Comparison of ENCODE assay signal across 3 cellular contexts in genomic region chr3:14534379-14535191, GRCh38.
TF ChIP-seq lines count a peak whose summit lies in the region.

No MANE protein-coding gene starts in this region.

TF ChIP-seq in GM23338, 12 proteins besides CTCF, POLR2A, EP300 and RAD21:
- TF ChIP-seq ZNF462 (CRISPR knock-in tag; IDR thresholded peaks at IDR 0.05) (peak; percentile 56; the same call in 1 of the 2 replicates), EZH2 (IDR thresholded peaks at IDR 0.05; ENCODE audit: low read depth, unreplicated experiment) (no peak)

TF ChIP-seq in endothelial cell of umbilical vein, 7 proteins besides CTCF, POLR2A, EP300 and RAD21:
- TF ChIP-seq MYC (IDR thresholded peaks at IDR 0.05; ENCODE audit: low read depth, low read length) (no peak), JUN (IDR thresholded peaks at IDR 0.05; ENCODE audit: borderline replicate concordance, insufficient read depth, insufficient read length, low read depth) (no peak), GATA2 (IDR thresholded peaks at IDR 0.05; ENCODE audit: insufficient read depth, insufficient read length, low read depth, low read length) (no peak), FOS (IDR thresholded peaks at IDR 0.05; ENCODE audit: borderline replicate concordance, insufficient read depth, low read length) (no peak), EZH2 (IDR thresholded peaks at IDR 0.05; ENCODE audit: borderline replicate concordance, low read depth, low read length, severe bottlenecking) (no peak), MAX (IDR thresholded peaks at IDR 0.05; ENCODE audit: insufficient read depth, insufficient read length) (no peak), POLR2AphosphoS5 (IDR thresholded peaks at IDR 0.05; ENCODE audit: insufficient read depth, low read depth, low read length) (no peak)

TF ChIP-seq in neural cell, 6 proteins besides CTCF, POLR2A, EP300 and RAD21:
- TF ChIP-seq REST (IDR thresholded peaks at IDR 0.05; ENCODE audit: borderline replicate concordance): peak; percentile 82
- TF ChIP-seq MXI1 (conservative IDR thresholded peaks at IDR 0.05; ENCODE audit: poor library complexity, severe bottlenecking): no peak
